Comparison of ENCODE assay signal across 14 cellular contexts in the genomic region with DNA sequence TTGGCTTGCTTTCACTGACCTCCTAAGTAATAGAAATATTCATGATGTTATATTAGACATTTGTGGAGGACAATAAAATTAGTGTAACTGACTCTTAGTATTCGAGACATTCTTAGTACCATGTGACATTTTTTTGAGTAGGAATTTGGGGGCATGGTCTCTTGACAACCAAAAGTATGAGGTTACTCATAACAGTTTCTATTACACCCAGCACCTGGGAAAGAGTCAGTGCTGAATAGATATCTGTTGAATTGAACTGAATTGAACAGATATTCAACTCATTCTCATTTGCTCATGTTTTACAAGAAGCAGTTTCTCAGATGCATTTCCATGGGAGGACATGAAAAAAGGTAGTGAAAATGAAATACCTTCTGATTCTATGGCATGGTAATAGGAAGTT.
DNase-seq lines count a peak whose midpoint lies in the region; ATAC-seq and TF ChIP-seq lines count a peak whose summit lies in the region.
"Had no signal": no experiment of that assay in that cellular context is flagged by ENCODE, and none has a peak within 500 bp of the region (broad histone marks: within the 10 kb centered on the region; RNA-seq: fewer than 3 reads in every experiment).

No MANE protein-coding gene starts in this region.

- H3K4me1 ChIP-seq in heart right ventricle = peaks cover 0 to 22% (median 16%) of the 10 kb centered on the region in 9 donors
- H3K4me1 ChIP-seq in right cardiac atrium (ENCODE audit: control insufficient read depth, insufficient read depth, low read length) = no peaks in the 10 kb centered on the region
- H3K4me1 ChIP-seq in vagina = peaks cover 27% of the 10 kb centered on the region
- no peaks in the 10 kb centered on the region for H3K4me1 ChIP-seq in prostate gland (replicated peaks)

- 75 to 82% methylated on average over 1 of the region's 1 CpG for WGBS in heart right ventricle, 2 donors
- 72% methylated on average over 1 of the region's 1 CpG for WGBS in right cardiac atrium
- WGBS in prostate gland = 66% methylated on average over 1 of the region's 1 CpG

- no peak for ATAC-seq in heart right ventricle
- no peak for ATAC-seq in right cardiac atrium
- no peak for ATAC-seq in GM21360 (IDR thresholded peaks at IDR 0.05; ENCODE audit: unreplicated experiment)
- ATAC-seq: esophagus mucosa, GM23338 had no signal

- H3K4me3 ChIP-seq in heart right ventricle (no peak overlapping the region), right cardiac atrium (ENCODE audit: low read length) (no peak overlapping the region), vagina (no peak overlapping the region), prostate gland (no peak overlapping the region)
- H3K4me3 ChIP-seq: GM23338, upper lobe of right lung had no signal

- peak overlapping the region in 6 of 10 donors; percentile 33 to 79 (median 63) for H3K27ac ChIP-seq in heart right ventricle
- H3K27ac ChIP-seq in right cardiac atrium (ENCODE audit: low read length) = no peak overlapping the region
- H3K27ac ChIP-seq in vagina = peak overlapping the region; percentile 11
- no peak overlapping the region for H3K27ac ChIP-seq in prostate gland
- H3K27ac ChIP-seq: upper lobe of right lung had no signal

- no peak for TF ChIP-seq CTCF in heart right ventricle (IDR thresholded peaks at IDR 0.05)
- no peak for TF ChIP-seq CTCF in vagina (IDR thresholded peaks at IDR 0.05)
- TF ChIP-seq CTCF in prostate gland (IDR thresholded peaks at IDR 0.05) = no peak

- intact Hi-C loops in heart right ventricle (cut with DNase I) = no loop called here
- intact Hi-C loops in right cardiac atrium (cut with DNase I) = no loop called here
- intact Hi-C loops in vagina (cut with DNase I) = no loop called here
- intact Hi-C loops in prostate gland (cut with DNase I) = no loop called here

- H3K27me3 ChIP-seq in heart right ventricle = no peaks in the 10 kb centered on the region
- no peaks in the 10 kb centered on the region for H3K27me3 ChIP-seq in right cardiac atrium (ENCODE audit: control insufficient read depth, insufficient read depth)
- no peaks in the 10 kb centered on the region for H3K27me3 ChIP-seq in vagina
- H3K27me3 ChIP-seq in prostate gland (replicated peaks; ENCODE audit: insufficient read depth) = no peaks in the 10 kb centered on the region
- H3K27me3 ChIP-seq: upper lobe of right lung had no signal

- H3K9me3 ChIP-seq in heart right ventricle (no peaks in the 10 kb centered on the region), right cardiac atrium (ENCODE audit: control insufficient read depth, low read length) (no peaks in the 10 kb centered on the region), vagina (no peaks in the 10 kb centered on the region), prostate gland (no peaks in the 10 kb centered on the region)
- H3K9me3 ChIP-seq: upper lobe of right lung had no signal

- H3K36me3 ChIP-seq in heart right ventricle = no peaks in the 10 kb centered on the region
- no peaks in the 10 kb centered on the region for H3K36me3 ChIP-seq in vagina
- no peaks in the 10 kb centered on the region for H3K36me3 ChIP-seq in prostate gland
- H3K36me3 ChIP-seq: upper lobe of right lung had no signal

- no peak for DNase-seq in heart right ventricle
- no peak for DNase-seq in right cardiac atrium
- peak; percentile 35 to 82 for DNase-seq in SW 1271 (lab: John Stamatoyannopoulos, UW)
- DNase-seq in iris pigment epithelial cell (ENCODE audit: low read depth) = peak; percentile 73
- DNase-seq in vagina (ENCODE audit: extremely low spot score in 2 of 2) = no peak
- DNase-seq in stimulated activated CD8-positive, alpha-beta memory T cell treated with anti-CD3 and anti-CD28 coated beads, Interleukin-4, amount 100 ng/mL, for 48 hours = no peak
- DNase-seq in prostate gland (ENCODE audit: low spot score) = no peak
- DNase-seq: activated CD4-positive, alpha-beta T cell treated with anti-CD3 and anti-CD28 coated beads for 4 hours; NCI-H1436; NCI-H82; upper lobe of right lung had no signal

- TF ChIP-seq POLR2A in vagina (IDR thresholded peaks at IDR 0.05) (no peak), prostate gland (IDR thresholded peaks at IDR 0.05) (no peak)

Comparison
In these comparisons a context has a peak if more than half of its experiments do, and no peak if none do; other contexts are left out.
1. H3K27ac ChIP-seq: peak in heart right ventricle (6 of 10) and vagina (single experiment); none in right cardiac atrium (single experiment) and prostate gland (0 of 2).
2. DNase-seq: peak in SW 1271 (2 of 2) and iris pigment epithelial cell (single experiment); none in heart right ventricle (0 of 2), right cardiac atrium (0 of 3), vagina (0 of 2), stimulated activated CD8-positive, alpha-beta memory T cell treated with anti-CD3 and anti-CD28 coated beads, Interleukin-4, amount 100 ng/mL, for 48 hours (single experiment) and prostate gland (single experiment).